In genomic region chr13:40211586-40211968, GRCh38 we compare ENCODE assay signal across 20 cellular contexts.
"Had no signal": no experiment of that assay in that cellular context is flagged by ENCODE, and none has a peak within 500 bp of the region (broad histone marks: within the 10 kb centered on the region; RNA-seq: fewer than 3 reads in every experiment).

No MANE protein-coding gene starts in this region.

- H3K4me3 ChIP-seq: colonic mucosa, esophagus muscularis mucosa, right atrium auricular region, skin epidermis, transverse colon had no signal

- H3K9me3 Mint-ChIP-seq: nephron progenitor cell had no signal

- H3K27ac ChIP-seq: colonic mucosa, esophagus muscularis mucosa, right atrium auricular region, skin epidermis, transverse colon had no signal

- ATAC-seq: activated CD4-positive, CD25-positive, alpha-beta regulatory T cell treated with anti-CD3 and anti-CD28 coated beads, Interleukin-2, amount 50 U/mL, for 24 hours; left ventricle myocardium superior; stimulated activated naive CD8-positive, alpha-beta T cell treated with anti-CD3 and anti-CD28 coated beads, Interleukin-15, Interleukin-2, amounts not matched to agents 100 U/mL and 50 U/mL, for 24 hours had no signal

- H3K27me3 Mint-ChIP-seq: memory B cell had no signal

- H3K27me3 ChIP-seq: colonic mucosa, esophagus muscularis mucosa, right atrium auricular region, transverse colon had no signal

- H3K27ac Mint-ChIP-seq: memory B cell, nephron progenitor cell, progenitor cell of endocrine pancreas had no signal

- H3K36me3 ChIP-seq: colonic mucosa, esophagus muscularis mucosa, right atrium auricular region, transverse colon had no signal

- DNase-seq: activated CD4-positive, alpha-beta T cell treated with anti-CD3 and anti-CD28 coated beads, Interleukin-2, amount 50 U/mL, for 1 hour; activated naive CD4-positive, alpha-beta T cell treated with anti-CD3 and anti-CD28 coated beads, Interleukin-2, amount 50 U/mL, for 16 hours; caudate nucleus; colonic mucosa; hippocampal formation; kidney glomerular epithelial cell; left ventricle myocardium superior; nephron progenitor cell; occipital lobe; stimulated activated CD4-positive, alpha-beta T cell treated with anti-CD3 and anti-CD28 coated beads, Interleukin-15, amount 100 ng/mL, for 24 hours; stimulated activated CD4-positive, alpha-beta T cell treated with anti-CD3 and anti-CD28 coated beads, Interleukin-4, amount 100 ng/mL, for 24 hours; stimulated activated naive CD8-positive, alpha-beta T cell treated with anti-CD3 and anti-CD28 coated beads, Interleukin-15, Interleukin-2, amounts not matched to agents 100 U/mL and 50 U/mL, for 24 hours; T-helper 9 cell; transverse colon had no signal

- H3K9me3 ChIP-seq: colonic mucosa, esophagus muscularis mucosa, right atrium auricular region, transverse colon had no signal

- H3K36me3 Mint-ChIP-seq: memory B cell had no signal

- H3K4me1 ChIP-seq: colonic mucosa, right atrium auricular region, transverse colon had no signal

- H3K4me3 Mint-ChIP-seq: memory B cell, nephron progenitor cell had no signal
